8 cellular contexts compared by ENCODE assay signal in genomic region chr14:39113685-39114072, GRCh38. TPM values are rescaled to one million over a fixed set of nuclear protein-coding genes. Genes with fewer than 3 reads are reported as not detected.
DNase-seq lines count a peak whose midpoint lies in the region; ATAC-seq and TF ChIP-seq lines count a peak whose summit lies in the region.

No MANE protein-coding gene starts in this region.

- H3K27me3 ChIP-seq in H7 (ENCODE audit: control insufficient read depth, insufficient read depth, low read length) (no peaks in the 10 kb centered on the region), skeletal muscle satellite cell (ENCODE audit: control insufficient read depth, insufficient read depth, low read length) (no peaks in the 10 kb centered on the region)

- intact Hi-C loops in head of caudate nucleus (cut with DNase I), result loop anchor here (5.0 kb wide), 2 partner anchors 54 to 319 kb away; partner anchors contain the start of gene FBXO33

- H3K27me3 Mint-ChIP-seq in T-helper 17 cell (peaks cover 5% of the 10 kb centered on the region), glutamatergic neuron (ENCODE audit: unreplicated experiment) (peaks cover 2% of the 10 kb centered on the region)

- no peak for TF ChIP-seq CTCF in glutamatergic neuron (IDR thresholded peaks at IDR 0.05; ENCODE audit: partially characterized antibody, unreplicated experiment)

- H3K4me3 Mint-ChIP-seq in T-helper 17 cell (no peak overlapping the region), glutamatergic neuron (ENCODE audit: unreplicated experiment) (peak overlapping the region; percentile 94)

- no peaks in the 10 kb centered on the region for H3K9me3 Mint-ChIP-seq in glutamatergic neuron (ENCODE audit: unreplicated experiment)

- ATAC-seq in T-helper 17 cell (no peak), GM19397 (IDR thresholded peaks at IDR 0.05; ENCODE audit: unreplicated experiment) (no peak)

- no peaks in the 10 kb centered on the region for H3K36me3 Mint-ChIP-seq in T-helper 17 cell (ENCODE audit: low read depth)
- H3K36me3 Mint-ChIP-seq in glutamatergic neuron (ENCODE audit: unreplicated experiment), result no peaks in the 10 kb centered on the region

- H3K9me3 ChIP-seq in T-helper 17 cell (ENCODE audit: control insufficient read depth, low read length, poor library complexity, severe bottlenecking), result no peaks in the 10 kb centered on the region
- H3K9me3 ChIP-seq in skeletal muscle satellite cell (replicated peaks; ENCODE audit: low read length), result no peaks in the 10 kb centered on the region

- H3K36me3 ChIP-seq in H7 (replicated peaks; ENCODE audit: control insufficient read depth, insufficient read depth, low read length) (peaks cover 3% of the 10 kb centered on the region; the same call in 1 of the 2 replicates), skeletal muscle satellite cell (ENCODE audit: insufficient read depth, low read length) (peaks cover under 1% of the 10 kb centered on the region)

- H3K4me1 ChIP-seq in skeletal muscle satellite cell (ENCODE audit: control insufficient read depth, insufficient read depth, low read length), result peaks cover 4% of the 10 kb centered on the region

- H3K4me1 Mint-ChIP-seq in T-helper 17 cell, result peaks cover 11% of the 10 kb centered on the region
- H3K4me1 Mint-ChIP-seq in glutamatergic neuron (ENCODE audit: low read depth, unreplicated experiment), result no peaks in the 10 kb centered on the region

- DNase-seq in H7, result no peak
- no peak for DNase-seq in T-helper 17 cell
- no peak for DNase-seq in glutamatergic neuron
- DNase-seq in head of caudate nucleus, result no peak
- no peak for DNase-seq in SHP77 treated with DMSO at 0.1 percent for 48 hours (lab: John Stamatoyannopoulos, UW)
- no peak for DNase-seq in activated effector memory CD4-positive, alpha-beta T cell treated with anti-CD3 and anti-CD28 coated beads, Interleukin-2, amount 50 U/mL, for 16 hours

- H3K4me3 ChIP-seq in H7 (ENCODE audit: insufficient read depth, low read depth, low read length) (peak overlapping the region; percentile 79), skeletal muscle satellite cell (ENCODE audit: low read length) (peak overlapping the region; percentile 93)

- H3K27ac Mint-ChIP-seq in T-helper 17 cell (peak overlapping the region; percentile 95), glutamatergic neuron (ENCODE audit: unreplicated experiment) (peak overlapping the region; percentile 12)

- peak overlapping the region; percentile 83 for H3K9ac ChIP-seq in skeletal muscle satellite cell (ENCODE audit: low read depth, low read length)

- peak overlapping the region; percentile 84 for H3K4me2 ChIP-seq in skeletal muscle satellite cell (ENCODE audit: low read length)

RNA-seq across cellular contexts. Expression of gene GEMIN2, which starts 0.4 kb away (rescaled TPM):
- 49.5 and 76.3 TPM in 2 replicates for total RNA-seq in H7 (2014; rRNA removed; shearing (Covaris generic))
- total RNA-seq in T-helper 17 cell (10 to 100 TPM; 12.6 to 14.7 TPM), glutamatergic neuron (ENCODE audit: unreplicated experiment) (16.1 TPM)
- 26.6 and 34.9 TPM in 2 replicates for total RNA-seq in skeletal muscle satellite cell (2012; rRNA removed)

RNA-seq across cellular contexts. Expression of gene SEC23A, which starts 10.6 kb away (rescaled TPM):
- 105 and 119 TPM in 2 replicates for total RNA-seq in H7 (2014; rRNA removed; shearing (Covaris generic))
- total RNA-seq in T-helper 17 cell (10 to 100 TPM; 59.8 to 66.5 TPM), glutamatergic neuron (ENCODE audit: unreplicated experiment) (59.2 TPM)
- total RNA-seq in skeletal muscle satellite cell (2012; rRNA removed), result 261 and 334 TPM in 2 replicates

RNA-seq across cellular contexts. Expression of gene TRAPPC6B, which starts 56.5 kb away (rescaled TPM):
- total RNA-seq in H7 (2014; rRNA removed; shearing (Covaris generic)), result 13.3 and 19.0 TPM in 2 replicates
- 10 to 100 TPM; 13.8 to 15.2 TPM for total RNA-seq in T-helper 17 cell
- total RNA-seq in glutamatergic neuron (ENCODE audit: unreplicated experiment), result 47.4 TPM
- total RNA-seq in skeletal muscle satellite cell (2012; rRNA removed), result 17.2 and 24.0 TPM in 2 replicates
